In the genomic region with DNA sequence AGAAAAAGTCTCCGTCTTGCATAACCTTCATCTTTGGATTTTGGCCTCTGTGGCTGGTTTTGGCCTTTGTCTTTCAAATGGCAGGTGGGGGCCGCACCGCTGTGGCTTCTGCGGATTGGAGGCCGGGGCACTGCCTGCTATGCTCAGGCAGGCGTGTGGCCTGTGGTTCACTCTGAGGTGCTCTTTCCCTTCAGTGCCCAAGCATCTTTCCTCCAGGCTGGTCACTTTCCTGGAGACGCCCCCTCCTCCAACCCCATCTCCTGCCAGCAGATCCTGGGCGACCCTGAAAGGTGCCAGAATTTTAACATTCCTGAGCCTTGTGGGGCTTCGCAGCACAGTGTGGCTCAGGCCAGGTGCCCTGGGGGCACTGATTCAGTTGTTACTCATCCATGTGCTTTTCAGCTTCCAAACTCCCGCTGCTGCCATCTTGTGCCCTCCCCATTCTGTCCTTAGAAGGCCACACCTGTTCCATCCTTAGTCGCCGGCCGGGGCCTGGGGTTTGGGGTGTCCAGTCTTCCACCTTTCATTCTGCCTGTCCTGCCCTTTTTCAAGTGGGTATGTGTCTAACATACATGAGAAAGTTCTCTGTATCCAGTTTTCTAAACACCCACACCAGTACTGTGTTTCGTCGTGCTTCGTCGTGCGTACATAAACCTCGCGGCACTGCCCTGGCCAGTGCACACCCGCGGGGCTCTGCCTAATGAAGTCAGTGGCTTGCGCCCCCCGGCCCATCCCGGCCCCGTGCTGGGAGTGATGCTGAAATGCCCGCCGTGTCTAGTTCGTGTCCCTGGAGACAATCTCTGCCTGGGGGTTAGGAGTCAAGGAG, we compare ENCODE assay signal across 12 cellular contexts. TPM values are rescaled to one million over a fixed set of nuclear protein-coding genes. Genes with fewer than 3 reads are reported as not detected.
DNase-seq lines count a peak whose midpoint lies in the region; ATAC-seq and TF ChIP-seq lines count a peak whose summit lies in the region.
"Had no signal": no experiment of that assay in that cellular context is flagged by ENCODE, and none has a peak within 500 bp of the region (broad histone marks: within the 10 kb centered on the region; RNA-seq: fewer than 3 reads in every experiment).

No MANE protein-coding gene starts in this region.

- no peak overlapping the region for H2BK120ac ChIP-seq in trophoblast cell (ENCODE audit: insufficient read depth, low read length, poor library complexity)

- no peak overlapping the region for H3K18ac ChIP-seq in trophoblast cell (ENCODE audit: low read length)

- POLR2A ChIA-PET in Panc1 (lab: Charles Lee): no interaction called here

- no peak overlapping the region for H3K4me3 ChIP-seq in Panc1 (ENCODE audit: low read depth in 2 of 2, low read length in 2 of 2)
- H3K4me3 ChIP-seq in epithelial cell of esophagus (ENCODE audit: low read length): no peak overlapping the region
- H3K4me3 ChIP-seq in trophoblast cell (ENCODE audit: low read depth, low read length): no peak overlapping the region

- DNase-seq in ELR (ENCODE audit: low read depth) (peak; percentile 88), Panc1 (ENCODE audit: low read depth, low spot score) (no peak), epithelial cell of esophagus (ENCODE audit: low read depth) (peak; percentile 85), trophoblast cell (peak; percentile 46 to 60), NCI-H2081 (lab: John Stamatoyannopoulos, UW) (no peak)
- DNase-seq: activated CD4-positive, alpha-beta T cell treated with anti-CD3 and anti-CD28 coated beads for 1 hour; activated CD8-positive, alpha-beta memory T cell treated with anti-CD3 and anti-CD28 coated beads, Interleukin-2, amount 50 U/mL, for 48 hours; NCI-H1105; OCI-M1 had no signal

- intact Hi-C loops in Panc1 (cut with micrococcal nuclease; ENCODE audit: unreplicated experiment): no loop called here

- TF ChIP-seq CTCF in Panc1 (IDR thresholded peaks at IDR 0.05): no peak
- no peak for TF ChIP-seq CTCF in epithelial cell of esophagus (IDR thresholded peaks at IDR 0.05; ENCODE audit: insufficient read depth, low read depth, low read length, missing control alignments)

- ATAC-seq in Panc1 (peak; percentile 76), HG03442 (IDR thresholded peaks at IDR 0.05; ENCODE audit: unreplicated experiment) (no peak), HG03097 (IDR thresholded peaks at IDR 0.05; ENCODE audit: low FRiP score, unreplicated experiment) (no peak), GM18867 (IDR thresholded peaks at IDR 0.05; ENCODE audit: unreplicated experiment) (no peak)

- H3K4me1 ChIP-seq in Panc1 (ENCODE audit: control insufficient read depth, insufficient read depth, low read length) (peaks cover 17% of the 10 kb centered on the region), trophoblast cell (ENCODE audit: control insufficient read depth in 1 of 2, insufficient read depth in 2 of 2, low read length in 2 of 2) (peaks cover 21 to 22% of the 10 kb centered on the region in 2 experiments)

- in situ Hi-C loops in Panc1 (cut with HindIII; ENCODE audit: low pct_unique_long_range_greater_than_20kb, low sequenced_read_pairs): no loop called here

- no peaks in the 10 kb centered on the region for H3K79me1 ChIP-seq in trophoblast cell (ENCODE audit: low read length)

- H3K9me3 ChIP-seq in Panc1 (ENCODE audit: control insufficient read depth, insufficient read depth, low read depth, low read length): no peaks in the 10 kb centered on the region
- peaks cover 3% of the 10 kb centered on the region for H3K9me3 ChIP-seq in trophoblast cell (ENCODE audit: insufficient read depth, low read depth, low read length)

- H3K4me2 ChIP-seq in trophoblast cell (ENCODE audit: low read length): no peak overlapping the region

- no peak overlapping the region for H3K9ac ChIP-seq in trophoblast cell (ENCODE audit: low read length)

- no peak overlapping the region for H2BK5ac ChIP-seq in trophoblast cell (ENCODE audit: low read depth, low read length, poor library complexity)

- no TSS peak for BruUV-seq in Panc1 (replicated peaks; lab: Mats Ljungman, UMichigan)

- no peak overlapping the region for H4K91ac ChIP-seq in trophoblast cell (ENCODE audit: low read depth, low read length)

- CTCF ChIA-PET in Panc1 (lab: Charles Lee): interaction anchor here (0.9 kb wide), 1 partner anchor 145 kb away, joined by 3 read pairs; no protein-coding TSS in a partner anchor

- no peak overlapping the region for H3K23ac ChIP-seq in trophoblast cell (ENCODE audit: low read length)

- no peak overlapping the region for H4K8ac ChIP-seq in trophoblast cell (ENCODE audit: low read depth, low read length)

- H3K36me3 ChIP-seq in Panc1 (ENCODE audit: control insufficient read depth, insufficient read depth, low read length): no peaks in the 10 kb centered on the region
- peaks cover 32 to 40% of the 10 kb centered on the region in 2 experiments for H3K36me3 ChIP-seq in trophoblast cell (ENCODE audit: control insufficient read depth in 1 of 2, insufficient read depth in 2 of 2, low read length in 2 of 2)

- H3K4ac ChIP-seq in trophoblast cell (ENCODE audit: low read depth, low read length): peak overlapping the region; percentile 32

- H2AFZ ChIP-seq in trophoblast cell (ENCODE audit: insufficient read depth, low read length, poor library complexity): no peak overlapping the region

- H3K79me2 ChIP-seq in trophoblast cell (ENCODE audit: control insufficient read depth, insufficient read depth, low read length, poor library complexity): peaks cover 12% of the 10 kb centered on the region

- no CpG with 5 or more reads among the region's 29 CpGs for WGBS in trophoblast cell (ENCODE audit: extremely low coverage, insufficient coverage, insufficient read length)

- H3K27ac ChIP-seq in Panc1 (ENCODE audit: low read length) (peak overlapping the region; percentile 2; the same call in 1 of the 2 replicates), trophoblast cell (ENCODE audit: low read depth, low read length) (no peak overlapping the region)

- no peaks in the 10 kb centered on the region for H3K27me3 ChIP-seq in Panc1 (ENCODE audit: control insufficient read depth, insufficient read depth, low read length)
- H3K27me3 ChIP-seq in trophoblast cell (ENCODE audit: insufficient read depth, low read length): no peaks in the 10 kb centered on the region

- no peak overlapping the region for H4K12ac ChIP-seq in trophoblast cell (ENCODE audit: low read depth, low read length)

- no peak overlapping the region for H2BK12ac ChIP-seq in trophoblast cell (ENCODE audit: low read length)

- no peak overlapping the region for H3K14ac ChIP-seq in trophoblast cell (ENCODE audit: low read length)

- no peak overlapping the region for H2AK5ac ChIP-seq in trophoblast cell (ENCODE audit: low read length)

RNA-seq across cellular contexts. Expression of a gene that starts 12.1 kb away (rescaled TPM):
- total RNA-seq in Panc1 (2021; ENCODE audit: unreplicated experiment): 21.6 TPM
- polyA plus RNA-seq in Panc1 (2012; ENCODE audit: insufficient read length): 23.7 TPM
- 11.5 and 12.4 TPM in 2 replicates for polyA plus RNA-seq in trophoblast cell (2013)

RNA-seq across cellular contexts. Expression of a gene that starts 12.4 kb away (rescaled TPM):
- 402 TPM for total RNA-seq in Panc1 (2021; ENCODE audit: unreplicated experiment)
- 469 TPM for polyA plus RNA-seq in Panc1 (2012; ENCODE audit: insufficient read length)
- 323 and 344 TPM in 2 replicates for polyA plus RNA-seq in trophoblast cell (2013)

RNA-seq across cellular contexts. Expression of a gene that starts 27.2 kb away (rescaled TPM):
- total RNA-seq in Panc1 (2021; ENCODE audit: unreplicated experiment): 56.8 TPM
- polyA plus RNA-seq in Panc1 (2012; ENCODE audit: insufficient read length): 52.9 TPM
- polyA plus RNA-seq in trophoblast cell (2013): 25.9 and 27.2 TPM in 2 replicates

RNA-seq across cellular contexts. Expression of a gene that starts 33.4 kb away (rescaled TPM):
- 52.2 TPM for total RNA-seq in Panc1 (2021; ENCODE audit: unreplicated experiment)
- 50.1 TPM for polyA plus RNA-seq in Panc1 (2012; ENCODE audit: insufficient read length)
- polyA plus RNA-seq in trophoblast cell (2013): 38.6 and 39.1 TPM in 2 replicates

Comparison
In these comparisons a context has a peak if more than half of its experiments do, and no peak if none do; other contexts are left out.
1. DNase-seq: peak in ELR (single experiment), epithelial cell of esophagus (single experiment) and trophoblast cell (2 of 2); none in Panc1 (single experiment) and NCI-H2081 (0 of 2).